ENCODE assay signal across 21 cellular contexts in genomic region chr4:165312506-165312905, GRCh38. TPM values are rescaled to one million over a fixed set of nuclear protein-coding genes. Genes with fewer than 3 reads are reported as not detected.
A peak's percentile ranks its signal among the peaks of the same experiment; 100 is the strongest.
DNase-seq lines count a peak whose midpoint lies in the region; ATAC-seq and TF ChIP-seq lines count a peak whose summit lies in the region.
"Had no signal": no experiment of that assay in that cellular context is flagged by ENCODE, and none has a peak within 500 bp of the region (broad histone marks: within the 10 kb centered on the region; RNA-seq: fewer than 3 reads in every experiment).

No MANE protein-coding gene starts in this region.

- H3K4ac ChIP-seq in mesenchymal stem cell (ENCODE audit: low read depth in 1 of 2, low read length in 2 of 2): no peak overlapping the region

- H2BK120ac ChIP-seq in mesenchymal stem cell (ENCODE audit: low read depth, low read length): no peak overlapping the region

- H2AK5ac ChIP-seq in mesenchymal stem cell (ENCODE audit: low read length, severe bottlenecking): no peak overlapping the region

- H4K8ac ChIP-seq in mesenchymal stem cell (ENCODE audit: low read length): no peak overlapping the region

- H2BK5ac ChIP-seq in mesenchymal stem cell (ENCODE audit: low read depth, low read length, poor library complexity, severe bottlenecking): no peak overlapping the region

- H3K9me3 ChIP-seq in RWPE2 (ENCODE audit: severe bottlenecking): no peaks in the 10 kb centered on the region
- no peaks in the 10 kb centered on the region for H3K9me3 ChIP-seq in mesenchymal stem cell (ENCODE audit: control insufficient read depth, low read length)
- H3K9me3 ChIP-seq in SJCRH30 (replicated peaks): no peaks in the 10 kb centered on the region; the same call in 1 of the 2 replicates
- H3K9me3 ChIP-seq: body of pancreas, right atrium auricular region had no signal

- peaks cover 1% of the 10 kb centered on the region for H3K79me1 ChIP-seq in mesenchymal stem cell (replicated peaks; ENCODE audit: low read length, poor library complexity, severe bottlenecking)

- peaks cover 68% of the 10 kb centered on the region for H3K36me3 ChIP-seq in RWPE2 (ENCODE audit: low read depth)
- peaks cover 4 to 14% of the 10 kb centered on the region in 2 experiments for H3K36me3 ChIP-seq in mesenchymal stem cell (ENCODE audit: control insufficient read depth in 1 of 2, insufficient read depth in 2 of 2, low read depth in 1 of 2, low read length in 2 of 2)
- H3K36me3 ChIP-seq in SJCRH30: 0 out of 2 replicates have a peak, but pooled peaks cover 4% of the 10 kb centered on the region

- no peak overlapping the region for H3K27ac ChIP-seq in RWPE2 (ENCODE audit: poor library complexity, severe bottlenecking)
- peak overlapping the region; percentile 34 for H3K27ac ChIP-seq in epithelial cell of prostate
- no peak overlapping the region for H3K27ac ChIP-seq in mesenchymal stem cell (ENCODE audit: low read length, poor library complexity, severe bottlenecking)
- H3K27ac ChIP-seq in SJCRH30: no peak overlapping the region
- H3K27ac ChIP-seq: body of pancreas, right atrium auricular region, VCaP had no signal

- H2BK12ac ChIP-seq in mesenchymal stem cell (ENCODE audit: low read length in 2 of 2): no peak overlapping the region

- TF ChIP-seq CTCF in RWPE2 (IDR thresholded peaks at IDR 0.05; ENCODE audit: poor library complexity, severe bottlenecking): no peak

- no peak overlapping the region for H2BK15ac ChIP-seq in mesenchymal stem cell (ENCODE audit: low read depth, poor library complexity, severe bottlenecking)

- H2AFZ ChIP-seq in mesenchymal stem cell (ENCODE audit: low read depth, low read length): no peak overlapping the region

- no peak overlapping the region for H3K14ac ChIP-seq in mesenchymal stem cell (ENCODE audit: low read length in 2 of 2)

- DNase-seq in ELR (ENCODE audit: low read depth) (peak; percentile 76), RWPE2 (ENCODE audit: low spot score) (no peak), epithelial cell of prostate (ENCODE audit: low read depth, low spot score) (no peak), mesenchymal stem cell (peak; percentile 48), DMS153 treated with DMSO at 0.1 percent for 48 hours (lab: John Stamatoyannopoulos, UW; ENCODE audit: unreplicated experiment) (no peak), NCI-H526 treated with DMSO at 0.1 percent for 48 hours (lab: John Stamatoyannopoulos, UW) (no peak), SJCRH30 (no peak)
- DNase-seq: activated CD4-positive, alpha-beta memory T cell treated with anti-CD3 and anti-CD28 coated beads, Interleukin-2, amount 10 ng/mL, durations not matched to agents 7 days and 5 days; activated naive CD4-positive, alpha-beta T cell treated with anti-CD3 and anti-CD28 coated beads, Interleukin-2, amount 50 U/mL, for 16 hours; activated T-cell treated with anti-CD3 and anti-CD28 coated beads, Interleukin-2, amount 50 U/mL, for 24 hours; body of pancreas; cortex of kidney; DND-41; hippocampal formation; islet precursor cell; NCI-H1092 treated with DMSO at 0.1 percent for 48 hours; NCI-H2081 treated with DMSO at 0.1 percent for 48 hours; occipital lobe; SHP77 treated with DMSO at 0.1 percent for 48 hours had no signal

- H3K4me3 ChIP-seq in RWPE2 (ENCODE audit: severe bottlenecking): no peak overlapping the region
- no peak overlapping the region for H3K4me3 ChIP-seq in mesenchymal stem cell (ENCODE audit: insufficient read depth in 1 of 2, low read depth in 1 of 2, low read length in 2 of 2)
- no peak overlapping the region for H3K4me3 ChIP-seq in SJCRH30
- H3K4me3 ChIP-seq: body of pancreas, right atrium auricular region had no signal

- no peak overlapping the region for H4K91ac ChIP-seq in mesenchymal stem cell (ENCODE audit: low read length)

- H3K4me2 ChIP-seq in mesenchymal stem cell (ENCODE audit: low read length, poor library complexity, severe bottlenecking): no peak overlapping the region

- H3K4me1 ChIP-seq in RWPE2 (ENCODE audit: insufficient read depth, poor library complexity, severe bottlenecking) (peaks cover 28% of the 10 kb centered on the region), mesenchymal stem cell (ENCODE audit: control insufficient read depth, insufficient read depth, low read depth, low read length) (no peaks in the 10 kb centered on the region), SJCRH30 (no peaks in the 10 kb centered on the region)
- H3K4me1 ChIP-seq: body of pancreas, right atrium auricular region had no signal

- WGBS in mesenchymal stem cell: no CpG with 5 or more reads among the region's 2 CpGs

- ATAC-seq in RWPE2 (ENCODE audit: low read depth): peak; percentile 92
- ATAC-seq: body of pancreas had no signal

- no peak overlapping the region for H3K23ac ChIP-seq in mesenchymal stem cell (ENCODE audit: low read length in 2 of 2)

- no peak overlapping the region for H3K9ac ChIP-seq in mesenchymal stem cell (ENCODE audit: low read length)

- H3K18ac ChIP-seq in mesenchymal stem cell (ENCODE audit: low read depth in 1 of 2, low read length in 2 of 2): no peak overlapping the region

- H3K27me3 ChIP-seq in RWPE2 (ENCODE audit: insufficient read depth, poor library complexity, severe bottlenecking) (no peaks in the 10 kb centered on the region), mesenchymal stem cell (ENCODE audit: control insufficient read depth in 1 of 2, insufficient read depth in 1 of 2, low read length in 2 of 2) (no peaks in the 10 kb centered on the region), SJCRH30 (no peaks in the 10 kb centered on the region)
- H3K27me3 ChIP-seq: body of pancreas, right atrium auricular region had no signal

RNA-seq across cellular contexts. Expression of gene MSMO1, which starts 15.0 kb away (rescaled TPM):
- 313 TPM for polyA plus RNA-seq in mesenchymal stem cell (2013, experiment 1 of 2)
- polyA plus RNA-seq in mesenchymal stem cell (2013, experiment 2 of 2): 343 TPM
- total RNA-seq in SJCRH30 (2014; rRNA removed; shearing (Covaris generic)): 38.6 and 44.6 TPM in 2 replicates

Comparison
In these comparisons a context has a peak if more than half of its experiments do, and no peak if none do; other contexts are left out.
1. DNase-seq: peak in ELR (single experiment) and mesenchymal stem cell (single experiment); none in RWPE2 (single experiment), epithelial cell of prostate (single experiment), DMS153 treated with DMSO at 0.1 percent for 48 hours (single experiment), NCI-H526 treated with DMSO at 0.1 percent for 48 hours (single experiment) and SJCRH30 (0 of 2).